7 cellular contexts compared by ENCODE assay signal in genomic region chrY:15973200-15973599, GRCh38.
"Had no signal": no experiment of that assay in that cellular context is flagged by ENCODE, and none has a peak within 500 bp of the region (broad histone marks: within the 10 kb centered on the region; RNA-seq: fewer than 3 reads in every experiment).

No MANE protein-coding gene starts in this region.

- H3K4me2 ChIP-seq: KMS-11 had no signal

- H3K9ac ChIP-seq: KMS-11 had no signal

- H3K27ac ChIP-seq: HL-60, KMS-11 had no signal

- H3K4me3 ChIP-seq: K562 had no signal

- FAIRE-seq: HTR-8/SVneo, K562 had no signal

- DNase-seq: IMR-90, KBM-7, KG1 had no signal

- ATAC-seq: K562 had no signal
